8 cellular contexts compared by ENCODE assay signal in the genomic region with DNA sequence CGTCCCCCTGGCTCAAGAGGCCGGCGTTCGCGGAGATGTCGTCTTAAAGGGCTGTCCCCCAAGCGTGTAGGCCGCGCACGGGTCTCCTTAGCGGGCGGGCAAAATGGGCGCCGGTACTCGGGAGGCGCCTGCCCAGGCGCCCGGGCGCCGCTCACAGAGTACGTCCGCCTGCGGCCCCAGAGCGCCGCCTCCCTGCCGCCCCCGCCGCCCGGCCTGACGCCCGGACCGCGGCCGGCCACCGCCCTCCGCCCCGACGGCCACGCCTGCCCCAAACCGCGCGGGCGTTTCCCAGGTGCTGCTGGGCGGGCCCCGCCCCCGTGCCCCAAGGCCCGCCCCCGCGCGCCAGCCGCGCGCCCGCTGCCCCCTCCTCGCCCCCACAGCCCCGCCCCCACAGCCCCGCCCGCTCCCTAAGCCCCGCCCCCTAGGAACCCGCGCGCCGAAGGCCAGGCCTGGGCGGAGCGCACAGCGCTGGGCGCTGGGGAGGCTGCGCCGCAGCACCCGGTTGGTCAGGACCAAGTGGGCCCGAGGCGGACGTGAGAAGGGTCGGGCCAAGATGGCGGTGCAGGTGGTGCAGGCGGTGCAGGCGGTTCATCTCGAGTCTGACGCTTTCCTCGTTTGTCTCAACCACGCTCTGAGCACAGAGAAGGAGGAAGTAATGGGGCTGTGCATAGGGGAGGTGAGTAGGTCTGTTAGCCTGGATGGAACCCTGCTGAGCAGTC. TPM values are rescaled to one million over a fixed set of nuclear protein-coding genes. Genes with fewer than 3 reads are reported as not detected.
DNase-seq lines count a peak whose midpoint lies in the region; ATAC-seq and TF ChIP-seq lines count a peak whose summit lies in the region.

A gene (plus strand): TSS at position 534 of the 719 bp plus-strand sequence. CDS start 20 bp downstream, at position 554.
A gene with protein sequence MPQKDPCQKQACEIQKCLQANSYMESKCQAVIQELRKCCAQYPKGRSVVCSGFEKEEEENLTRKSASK (minus strand): TSS at position 162 of the 719 bp plus-strand sequence. CDS start 7,113 bp downstream, outside the sequence.
A gene with protein sequence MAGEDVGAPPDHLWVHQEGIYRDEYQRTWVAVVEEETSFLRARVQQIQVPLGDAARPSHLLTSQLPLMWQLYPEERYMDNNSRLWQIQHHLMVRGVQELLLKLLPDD (minus strand): TSS at position 162 of the 719 bp plus-strand sequence. CDS start 5,126 bp downstream, outside the sequence.

- H3K79me2 ChIP-seq in ACC112 (ENCODE audit: control insufficient read depth, insufficient read depth, low read length, unreplicated experiment) (peaks cover 70% of the 10 kb centered on the region), mammary epithelial cell (ENCODE audit: insufficient read depth, low read length) (peaks cover 62% of the 10 kb centered on the region)

- H2AFZ ChIP-seq in ACC112 (ENCODE audit: low read length, unreplicated experiment) (peak within 1 kb of the TSS; percentile 68), mammary epithelial cell (ENCODE audit: low read depth, low read length) (peak within 1 kb of the TSS; percentile 92)

- peak; percentile 86 for DNase-seq in NCI-H2196 (lab: John Stamatoyannopoulos, UW; ENCODE audit: unreplicated experiment)
- DNase-seq in WERI-Rb-1, result peak; percentile 91
- peak; percentile 75 for DNase-seq in mammary epithelial cell
- DNase-seq in immature natural killer cell, result peak; percentile 81 to 86 (median 85)
- DNase-seq in smooth muscle cell of the brain vasculature (ENCODE audit: low read depth, low spot score), result peak; percentile 47

- H3K27ac ChIP-seq in ACC112 (ENCODE audit: low read depth, low read length) (peak within 1 kb of the TSS; percentile 89), WERI-Rb-1 (peak within 1 kb of the TSS; percentile 90), mammary epithelial cell (ENCODE audit: insufficient read depth, low read depth, low read length) (peak within 1 kb of the TSS; percentile 78)

- H3K9me3 Mint-ChIP-seq in immature natural killer cell, result no peaks in the 10 kb centered on the region

- peaks cover 6 to 8% (median 6%) of the 10 kb centered on the region in 3 donors for H3K36me3 Mint-ChIP-seq in immature natural killer cell

- dilution Hi-C loops in mammary epithelial cell (cut with HindIII; ENCODE audit: low sequenced_read_pairs), result no loop called here

- no peaks in the 10 kb centered on the region for H3K27me3 ChIP-seq in ACC112 (ENCODE audit: insufficient read depth, low read length)
- H3K27me3 ChIP-seq in WERI-Rb-1 (ENCODE audit: insufficient read depth, low read depth, severe bottlenecking), result no peaks in the 10 kb centered on the region
- H3K27me3 ChIP-seq in mammary epithelial cell (ENCODE audit: insufficient read depth, low read length), result no peaks in the 10 kb centered on the region

- no peaks in the 10 kb centered on the region for H4K20me1 ChIP-seq in mammary epithelial cell (ENCODE audit: insufficient read depth, low read length)

- 41% methylated on average over 31 of the region's 81 CpGs for WGBS in mammary epithelial cell (ENCODE audit: low coverage, missing lambda C conversion rate)

- H3K36me3 ChIP-seq in ACC112 (ENCODE audit: insufficient read depth, low read length) (peaks cover 4% of the 10 kb centered on the region), WERI-Rb-1 (peaks cover 32% of the 10 kb centered on the region), mammary epithelial cell (ENCODE audit: insufficient read depth, low read length) (no peaks in the 10 kb centered on the region)

- peak within 1 kb of the TSS; percentile 87 for H3K9ac ChIP-seq in mammary epithelial cell (ENCODE audit: insufficient read depth, low read length)

- H3K4me1 ChIP-seq in ACC112 (ENCODE audit: control insufficient read depth, insufficient read depth, low read length, unreplicated experiment) (peaks cover 40% of the 10 kb centered on the region), mammary epithelial cell (ENCODE audit: insufficient read depth, low read length) (peaks cover 14% of the 10 kb centered on the region)

- H3K9me3 ChIP-seq in WERI-Rb-1 (ENCODE audit: severe bottlenecking) (no peaks in the 10 kb centered on the region), mammary epithelial cell (replicated peaks; ENCODE audit: insufficient read depth, low read length) (no peaks in the 10 kb centered on the region)

- peak within 1 kb of the TSS; percentile 86 to 90 (median 87) for H3K4me3 Mint-ChIP-seq in immature natural killer cell

- in situ Hi-C loops in mammary epithelial cell (cut with MboI; ENCODE audit: low sequenced_read_pairs in 2 of 2), result no loop called here

- TF ChIP-seq CTCF in WERI-Rb-1 (IDR thresholded peaks at IDR 0.05; ENCODE audit: low read depth, low read length) (no peak), mammary epithelial cell (conservative IDR thresholded peaks at IDR 0.05 in 1 of 2, IDR thresholded peaks at IDR 0.05 in 1 of 2; ENCODE audit: extremely low read depth in 1 of 2, insufficient read depth in 1 of 2, low read depth in 1 of 2, low read length in 2 of 2) (no peak)

- intact Hi-C loops in mammary epithelial cell (cut with micrococcal nuclease), result loop anchor here (2.0 to 5.0 kb wide), 2 partner anchors 44 to 89 kb away; a partner anchor contains a TSS

- H3K27ac Mint-ChIP-seq in immature natural killer cell, result peak within 1 kb of the TSS; percentile 90 to 95 (median 93)

- H3K27me3 Mint-ChIP-seq in immature natural killer cell (ENCODE audit: low read depth in 3 of 3), result peaks cover 1 to 12% (median 3%) of the 10 kb centered on the region in 3 donors

- BruUV-seq in mammary epithelial cell (replicated peaks; lab: Mats Ljungman, UMichigan), result no TSS peak

- peaks cover 36 to 46% of the 10 kb centered on the region in 2 donors for H3K4me1 Mint-ChIP-seq in immature natural killer cell

- peak within 1 kb of the TSS; percentile 96 for H3K4me3 ChIP-seq in ACC112 (ENCODE audit: low read depth, low read length)
- peak within 1 kb of the TSS; percentile 86 for H3K4me3 ChIP-seq in WERI-Rb-1 (ENCODE audit: low read depth, low read length)
- H3K4me3 ChIP-seq in mammary epithelial cell (replicated peaks in 1 of 3; ENCODE audit: insufficient read depth in 1 of 3, low read depth in 2 of 3, low read length in 3 of 3), result peak within 1 kb of the TSS; percentile 69 to 82 (median 75)

- ATAC-seq in GM18868 (IDR thresholded peaks at IDR 0.05; ENCODE audit: unreplicated experiment) (peak; percentile 90), HG03097 (IDR thresholded peaks at IDR 0.05; ENCODE audit: low FRiP score, unreplicated experiment) (peak; percentile 74)

- peak within 1 kb of the TSS; percentile 81 for H3K4me2 ChIP-seq in mammary epithelial cell (ENCODE audit: insufficient read depth, low read depth, low read length)

- CTCF ChIA-PET in mammary epithelial cell (lab: Charles Lee; ENCODE audit: low non-redundant PET), result no interaction called here

RNA-seq across cellular contexts. Expression of the first gene that starts in this region (rescaled TPM):
- 10 to 100 TPM; 10.2 to 22.1 TPM for total RNA-seq in mammary epithelial cell
- polyA plus RNA-seq in mammary epithelial cell (20.7 TPM), immature natural killer cell (10 to 100 TPM; 19.4 to 34.2 (median 24.5) TPM)
- 23.2 TPM for polyA minus RNA-seq in mammary epithelial cell

RNA-seq across cellular contexts. Expression of the second gene that starts in this region (rescaled TPM):
- total RNA-seq in mammary epithelial cell, result 10 to 100 TPM in 1 of 2 donors, 1 to 10 TPM in 1; 6.6 to 10.7 TPM
- polyA plus RNA-seq in mammary epithelial cell, result 13.1 TPM
- 2.8 TPM for polyA minus RNA-seq in mammary epithelial cell
- 10 to 100 TPM; 23.3 to 26.3 (median 23.6) TPM for polyA plus RNA-seq in immature natural killer cell

RNA-seq across cellular contexts. Expression of the third gene that starts in this region (rescaled TPM):
- 10 to 100 TPM in 1 of 2 donors, 1 to 10 TPM in 1; 1.8 to 23.4 TPM for total RNA-seq in mammary epithelial cell
- polyA plus RNA-seq in mammary epithelial cell (0.65 TPM), immature natural killer cell (10 to 100 TPM; 28.8 to 55.6 (median 33.0) TPM)
- polyA minus RNA-seq in mammary epithelial cell, result 10.4 TPM

Comparison
In these comparisons a context has a peak if more than half of its experiments do, and no peak if none do; other contexts are left out.
1. Peak in every context shown above with its lines: DNase-seq, ATAC-seq, H3K4me3 ChIP-seq and H3K27ac ChIP-seq.
2. RNA of the third gene that starts in this region (polyA plus RNA-seq): 28.8 to 55.6 TPM in immature natural killer cell; 0.65 TPM in mammary epithelial cell (single experiment); every median in the first group is over 10 times any median in the second.